In the genomic region with DNA sequence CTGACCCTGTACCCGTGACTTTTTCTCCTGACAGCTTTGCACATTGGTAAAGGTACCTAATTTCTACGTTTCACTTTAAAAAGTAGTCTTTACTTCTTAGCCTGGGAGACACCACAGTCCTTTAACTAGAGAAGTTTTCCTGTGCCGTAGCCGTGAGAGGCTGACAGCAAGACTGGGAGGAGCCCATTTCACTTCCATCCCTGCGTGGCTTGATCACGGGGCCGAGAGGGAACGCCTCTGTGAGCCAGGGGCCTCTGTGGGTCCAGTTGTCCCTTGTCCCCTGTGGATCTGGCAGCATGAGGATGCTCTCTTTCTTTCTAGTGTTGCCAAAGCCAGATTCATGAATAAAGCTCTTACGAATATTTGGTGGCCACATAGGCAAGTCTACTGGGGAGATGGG, we compare ENCODE assay signal across 11 cellular contexts. TPM values are rescaled to one million over a fixed set of nuclear protein-coding genes. Genes with fewer than 3 reads are reported as not detected.
"Had no signal": no experiment of that assay in that cellular context is flagged by ENCODE, and none has a peak within 500 bp of the region (broad histone marks: within the 10 kb centered on the region; RNA-seq: fewer than 3 reads in every experiment).

No MANE protein-coding gene starts in this region.

- FAIRE-seq: HTR-8/SVneo, K562 had no signal

- ATAC-seq: HCT116 had no signal

- H3K27ac Mint-ChIP-seq: HFFc6 had no signal

- H2AFZ ChIP-seq: GM23248 had no signal

- H3K36me3 ChIP-seq: HAP-1 had no signal

- H3K9ac ChIP-seq: GM23248 had no signal

- H3K4me3 ChIP-seq: GM23248, HAP-1, K562 had no signal

- H3K4me1 ChIP-seq: HAP-1 had no signal

- H3K27ac ChIP-seq: GM23248 had no signal

- H3K9me3 ChIP-seq: HAP-1 had no signal

- H3K4me3 Mint-ChIP-seq: HFFc6 had no signal

- DNase-seq: GM23248, GOT3, HFFc6, IMR-90, KG1 had no signal

RNA-seq across cellular contexts. Expression of a gene that starts 21.6 kb away (rescaled TPM):
- total RNA-seq: GM23248, H4, HFFc6, HT-29, IMR-90, K562 had no signal
